2 cellular contexts compared by ENCODE assay signal in the genomic region with DNA sequence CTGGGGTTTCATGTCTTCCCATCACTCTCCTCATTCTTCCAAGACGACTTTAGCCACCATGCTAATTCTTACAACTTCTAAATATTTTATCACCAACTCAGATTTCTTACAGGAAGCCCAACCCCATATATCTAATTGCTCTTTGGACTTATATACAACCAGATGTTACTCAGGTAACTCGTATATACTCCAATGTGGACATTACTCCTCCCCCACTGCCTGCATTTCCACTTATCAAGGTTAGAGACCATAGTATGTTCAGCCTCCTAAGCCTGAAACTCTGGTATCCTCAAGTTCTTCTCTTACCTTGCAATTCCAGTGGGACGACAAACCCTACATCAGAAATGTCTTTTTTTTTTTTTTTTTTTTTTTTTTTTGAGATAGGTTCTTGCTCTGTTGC.
TF ChIP-seq lines count a peak whose summit lies in the region.

No MANE protein-coding gene starts in this region.

TF ChIP-seq in HCT116, 20 proteins besides CTCF, POLR2A, EP300 and RAD21 (continued from another document):
- no peak for TF ChIP-seq EZH2 (IDR thresholded peaks at IDR 0.05)
- no peak for TF ChIP-seq FOSL1 (IDR thresholded peaks at IDR 0.05; ENCODE audit: low read depth)
- no peak for TF ChIP-seq ELF1 (IDR thresholded peaks at IDR 0.05; ENCODE audit: borderline replicate concordance, low read depth)
- TF ChIP-seq, protein P1, sequence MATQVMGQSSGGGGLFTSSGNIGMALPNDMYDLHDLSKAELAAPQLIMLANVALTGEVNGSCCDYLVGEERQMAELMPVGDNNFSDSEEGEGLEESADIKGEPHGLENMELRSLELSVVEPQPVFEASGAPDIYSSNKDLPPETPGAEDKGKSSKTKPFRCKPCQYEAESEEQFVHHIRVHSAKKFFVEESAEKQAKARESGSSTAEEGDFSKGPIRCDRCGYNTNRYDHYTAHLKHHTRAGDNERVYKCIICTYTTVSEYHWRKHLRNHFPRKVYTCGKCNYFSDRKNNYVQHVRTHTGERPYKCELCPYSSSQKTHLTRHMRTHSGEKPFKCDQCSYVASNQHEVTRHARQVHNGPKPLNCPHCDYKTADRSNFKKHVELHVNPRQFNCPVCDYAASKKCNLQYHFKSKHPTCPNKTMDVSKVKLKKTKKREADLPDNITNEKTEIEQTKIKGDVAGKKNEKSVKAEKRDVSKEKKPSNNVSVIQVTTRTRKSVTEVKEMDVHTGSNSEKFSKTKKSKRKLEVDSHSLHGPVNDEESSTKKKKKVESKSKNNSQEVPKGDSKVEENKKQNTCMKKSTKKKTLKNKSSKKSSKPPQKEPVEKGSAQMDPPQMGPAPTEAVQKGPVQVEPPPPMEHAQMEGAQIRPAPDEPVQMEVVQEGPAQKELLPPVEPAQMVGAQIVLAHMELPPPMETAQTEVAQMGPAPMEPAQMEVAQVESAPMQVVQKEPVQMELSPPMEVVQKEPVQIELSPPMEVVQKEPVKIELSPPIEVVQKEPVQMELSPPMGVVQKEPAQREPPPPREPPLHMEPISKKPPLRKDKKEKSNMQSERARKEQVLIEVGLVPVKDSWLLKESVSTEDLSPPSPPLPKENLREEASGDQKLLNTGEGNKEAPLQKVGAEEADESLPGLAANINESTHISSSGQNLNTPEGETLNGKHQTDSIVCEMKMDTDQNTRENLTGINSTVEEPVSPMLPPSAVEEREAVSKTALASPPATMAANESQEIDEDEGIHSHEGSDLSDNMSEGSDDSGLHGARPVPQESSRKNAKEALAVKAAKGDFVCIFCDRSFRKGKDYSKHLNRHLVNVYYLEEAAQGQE (IDR thresholded peaks at IDR 0.05; ENCODE audit: low read depth): no peak
- no peak for TF ChIP-seq JUND (IDR thresholded peaks at IDR 0.05)
- no peak for TF ChIP-seq SRF (IDR thresholded peaks at IDR 0.05; ENCODE audit: low read depth)
- TF ChIP-seq ZFX (IDR thresholded peaks at IDR 0.05): no peak
TF ChIP-seq in HCT116: peak in this region for 0.

TF ChIP-seq in WTC11, 78 proteins besides CTCF, POLR2A, EP300 and RAD21 (continued from another document):
- TF ChIP-seq, protein P2, sequence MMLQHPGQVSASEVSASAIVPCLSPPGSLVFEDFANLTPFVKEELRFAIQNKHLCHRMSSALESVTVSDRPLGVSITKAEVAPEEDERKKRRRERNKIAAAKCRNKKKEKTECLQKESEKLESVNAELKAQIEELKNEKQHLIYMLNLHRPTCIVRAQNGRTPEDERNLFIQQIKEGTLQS (CRISPR knock-in tag; conservative IDR thresholded peaks at IDR 0.05): no peak
- TF ChIP-seq USF2 (CRISPR knock-in tag; IDR thresholded peaks at IDR 0.05): no peak
- TF ChIP-seq, protein P3, sequence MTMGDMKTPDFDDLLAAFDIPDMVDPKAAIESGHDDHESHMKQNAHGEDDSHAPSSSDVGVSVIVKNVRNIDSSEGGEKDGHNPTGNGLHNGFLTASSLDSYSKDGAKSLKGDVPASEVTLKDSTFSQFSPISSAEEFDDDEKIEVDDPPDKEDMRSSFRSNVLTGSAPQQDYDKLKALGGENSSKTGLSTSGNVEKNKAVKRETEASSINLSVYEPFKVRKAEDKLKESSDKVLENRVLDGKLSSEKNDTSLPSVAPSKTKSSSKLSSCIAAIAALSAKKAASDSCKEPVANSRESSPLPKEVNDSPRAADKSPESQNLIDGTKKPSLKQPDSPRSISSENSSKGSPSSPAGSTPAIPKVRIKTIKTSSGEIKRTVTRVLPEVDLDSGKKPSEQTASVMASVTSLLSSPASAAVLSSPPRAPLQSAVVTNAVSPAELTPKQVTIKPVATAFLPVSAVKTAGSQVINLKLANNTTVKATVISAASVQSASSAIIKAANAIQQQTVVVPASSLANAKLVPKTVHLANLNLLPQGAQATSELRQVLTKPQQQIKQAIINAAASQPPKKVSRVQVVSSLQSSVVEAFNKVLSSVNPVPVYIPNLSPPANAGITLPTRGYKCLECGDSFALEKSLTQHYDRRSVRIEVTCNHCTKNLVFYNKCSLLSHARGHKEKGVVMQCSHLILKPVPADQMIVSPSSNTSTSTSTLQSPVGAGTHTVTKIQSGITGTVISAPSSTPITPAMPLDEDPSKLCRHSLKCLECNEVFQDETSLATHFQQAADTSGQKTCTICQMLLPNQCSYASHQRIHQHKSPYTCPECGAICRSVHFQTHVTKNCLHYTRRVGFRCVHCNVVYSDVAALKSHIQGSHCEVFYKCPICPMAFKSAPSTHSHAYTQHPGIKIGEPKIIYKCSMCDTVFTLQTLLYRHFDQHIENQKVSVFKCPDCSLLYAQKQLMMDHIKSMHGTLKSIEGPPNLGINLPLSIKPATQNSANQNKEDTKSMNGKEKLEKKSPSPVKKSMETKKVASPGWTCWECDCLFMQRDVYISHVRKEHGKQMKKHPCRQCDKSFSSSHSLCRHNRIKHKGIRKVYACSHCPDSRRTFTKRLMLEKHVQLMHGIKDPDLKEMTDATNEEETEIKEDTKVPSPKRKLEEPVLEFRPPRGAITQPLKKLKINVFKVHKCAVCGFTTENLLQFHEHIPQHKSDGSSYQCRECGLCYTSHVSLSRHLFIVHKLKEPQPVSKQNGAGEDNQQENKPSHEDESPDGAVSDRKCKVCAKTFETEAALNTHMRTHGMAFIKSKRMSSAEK (CRISPR knock-in tag; IDR thresholded peaks at IDR 0.05; ENCODE audit: borderline replicate concordance): no peak
- TF ChIP-seq, protein P4, sequence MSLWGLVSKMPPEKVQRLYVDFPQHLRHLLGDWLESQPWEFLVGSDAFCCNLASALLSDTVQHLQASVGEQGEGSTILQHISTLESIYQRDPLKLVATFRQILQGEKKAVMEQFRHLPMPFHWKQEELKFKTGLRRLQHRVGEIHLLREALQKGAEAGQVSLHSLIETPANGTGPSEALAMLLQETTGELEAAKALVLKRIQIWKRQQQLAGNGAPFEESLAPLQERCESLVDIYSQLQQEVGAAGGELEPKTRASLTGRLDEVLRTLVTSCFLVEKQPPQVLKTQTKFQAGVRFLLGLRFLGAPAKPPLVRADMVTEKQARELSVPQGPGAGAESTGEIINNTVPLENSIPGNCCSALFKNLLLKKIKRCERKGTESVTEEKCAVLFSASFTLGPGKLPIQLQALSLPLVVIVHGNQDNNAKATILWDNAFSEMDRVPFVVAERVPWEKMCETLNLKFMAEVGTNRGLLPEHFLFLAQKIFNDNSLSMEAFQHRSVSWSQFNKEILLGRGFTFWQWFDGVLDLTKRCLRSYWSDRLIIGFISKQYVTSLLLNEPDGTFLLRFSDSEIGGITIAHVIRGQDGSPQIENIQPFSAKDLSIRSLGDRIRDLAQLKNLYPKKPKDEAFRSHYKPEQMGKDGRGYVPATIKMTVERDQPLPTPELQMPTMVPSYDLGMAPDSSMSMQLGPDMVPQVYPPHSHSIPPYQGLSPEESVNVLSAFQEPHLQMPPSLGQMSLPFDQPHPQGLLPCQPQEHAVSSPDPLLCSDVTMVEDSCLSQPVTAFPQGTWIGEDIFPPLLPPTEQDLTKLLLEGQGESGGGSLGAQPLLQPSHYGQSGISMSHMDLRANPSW (CRISPR knock-in tag; conservative IDR thresholded peaks at IDR 0.05; ENCODE audit: low read depth): no peak
- TF ChIP-seq ATF6 (CRISPR knock-in tag; IDR thresholded peaks at IDR 0.05): no peak
- no peak for TF ChIP-seq ZNF317 (CRISPR knock-in tag; IDR thresholded peaks at IDR 0.05; ENCODE audit: borderline replicate concordance, low read depth)
- no peak for TF ChIP-seq ZBTB21 (CRISPR knock-in tag; IDR thresholded peaks at IDR 0.05; ENCODE audit: borderline replicate concordance)
- no peak for TF ChIP-seq ZNF423 (CRISPR knock-in tag; IDR thresholded peaks at IDR 0.05)
